17 cellular contexts compared by ENCODE assay signal in genomic region chr5:136030252-136030651, GRCh38. TPM values are rescaled to one million over a fixed set of nuclear protein-coding genes. Genes with fewer than 3 reads are reported as not detected.
A peak's percentile ranks its signal among the peaks of the same experiment; 100 is the strongest.
DNase-seq lines count a peak whose midpoint lies in the region; ATAC-seq and TF ChIP-seq lines count a peak whose summit lies in the region.
"Had no signal": no experiment of that assay in that cellular context is flagged by ENCODE, and none has a peak within 500 bp of the region (broad histone marks: within the 10 kb centered on the region; RNA-seq: fewer than 3 reads in every experiment).

No MANE protein-coding gene starts in this region.

- H3K4me3 ChIP-seq in HEK293 (ENCODE audit: low read depth, low read length) (no peak overlapping the region), brain microvascular endothelial cell (ENCODE audit: low read depth, low read length) (peak overlapping the region; percentile 82), skeletal muscle satellite cell (ENCODE audit: low read length) (peak overlapping the region; percentile 86)

- H3K4me1 ChIP-seq in HEK293 (ENCODE audit: control insufficient read depth, insufficient read depth, low read length) (peaks cover 2% of the 10 kb centered on the region; the same call in 1 of the 2 replicates), skeletal muscle satellite cell (ENCODE audit: control insufficient read depth, insufficient read depth, low read length) (peaks cover 67% of the 10 kb centered on the region)

- no peak for DNase-seq in brain microvascular endothelial cell
- peak; percentile 33 for DNase-seq in islet precursor cell
- no peak for DNase-seq in KBM-7
- DNase-seq in iPS-NIHi11 (ENCODE audit: low spot score), result no peak
- no peak for DNase-seq in NCI-H2081 (lab: John Stamatoyannopoulos, UW)
- DNase-seq: activated naive CD8-positive, alpha-beta T cell treated with anti-CD3 and anti-CD28 coated beads for 36 hours; HCEC 1CT; left lung; NCI-H1048; NCI-H69; SHP77; stimulated activated CD4-positive, alpha-beta T cell treated with anti-CD3 and anti-CD28 coated beads, Interleukin-4, amount 100 ng/mL, for 24 hours; stimulated activated naive CD4-positive, alpha-beta T cell had no signal

- POLR2A ChIA-PET in HEK293 (lab: Yijun Ruan, JAX), result no interaction called here

- H3K27ac ChIP-seq in HEK293 (ENCODE audit: extremely low read depth, low read depth, low read length) (no peak overlapping the region), brain microvascular endothelial cell (no peak overlapping the region)
- H3K27ac ChIP-seq: VCaP had no signal

- H3K4me2 ChIP-seq in skeletal muscle satellite cell (ENCODE audit: low read length), result peak overlapping the region; percentile 95

- in situ Hi-C loops in brain microvascular endothelial cell (cut with HindIII; ENCODE audit: low pct_ligation_motif_present, low sequenced_read_pairs) (no loop called here), KBM-7 (cut with MboI; ENCODE audit: low pct_unique_long_range_greater_than_20kb, low sequenced_read_pairs) (no loop called here)

- H3K9ac ChIP-seq in skeletal muscle satellite cell (ENCODE audit: low read depth, low read length), result peak overlapping the region; percentile 91

- H3K36me3 ChIP-seq in HEK293 (ENCODE audit: control insufficient read depth in 2 of 2, insufficient read depth in 1 of 2, low read length in 2 of 2) (no peaks in the 10 kb centered on the region), brain microvascular endothelial cell (replicated peaks) (peaks cover 24% of the 10 kb centered on the region), skeletal muscle satellite cell (ENCODE audit: insufficient read depth, low read length) (peaks cover 53% of the 10 kb centered on the region)
- H3K36me3 ChIP-seq: left lung had no signal

- TF ChIP-seq CTCF in HEK293 (tag by site-specific recombination; IDR thresholded peaks at IDR 0.05), result no peak
- TF ChIP-seq CTCF in brain microvascular endothelial cell (IDR thresholded peaks at IDR 0.05; ENCODE audit: low read depth, low read length, missing control alignments), result no peak

- H3K9me3 ChIP-seq in HEK293 (ENCODE audit: control insufficient read depth, insufficient read depth, low read depth, low read length) (no peaks in the 10 kb centered on the region), skeletal muscle satellite cell (replicated peaks; ENCODE audit: low read length) (no peaks in the 10 kb centered on the region)
- H3K9me3 ChIP-seq: left lung had no signal

- ATAC-seq in HG02981 (IDR thresholded peaks at IDR 0.05; ENCODE audit: unreplicated experiment), result no peak

- H3K27me3 ChIP-seq in brain microvascular endothelial cell (replicated peaks) (no peaks in the 10 kb centered on the region), skeletal muscle satellite cell (ENCODE audit: control insufficient read depth, insufficient read depth, low read length) (no peaks in the 10 kb centered on the region)

- CTCF ChIA-PET in HEK293 (lab: Yijun Ruan, JAX), result interaction anchor here (0.6 to 0.9 kb wide), 2 partner anchors 51 to 139 kb away, joined by 3 read pairs; no protein-coding TSS in a partner anchor

TF ChIP-seq in HEK293, 187 proteins besides CTCF, POLR2A, EP300 and RAD21:
- TF ChIP-seq ZBTB44 (tag by site-specific recombination; IDR thresholded peaks at IDR 0.05) (no peak), ZIC2 (tag by site-specific recombination; IDR thresholded peaks at IDR 0.05) (peak; percentile 53; the same call in 1 of the 2 replicates)

RNA-seq across cellular contexts. Expression of gene TGFBI, which starts 1.5 kb away (rescaled TPM):
- total RNA-seq in skeletal muscle satellite cell (2012; rRNA removed), result 1,248 and 1,783 TPM in 2 replicates
- total RNA-seq: activated naive CD8-positive, alpha-beta T cell treated with anti-CD3 and anti-CD28 coated beads for 36 hours had no signal
